Comparison of ENCODE assay signal across 18 cellular contexts in genomic region chr3:59290358-59290757, GRCh38.
"Had no signal": no experiment of that assay in that cellular context is flagged by ENCODE, and none has a peak within 500 bp of the region (broad histone marks: within the 10 kb centered on the region; RNA-seq: fewer than 3 reads in every experiment).

No MANE protein-coding gene starts in this region.

- H3K4me3 ChIP-seq: cardiac muscle cell, coronary artery, prostate gland, sigmoid colon, upper lobe of left lung had no signal

- H3K27me3 Mint-ChIP-seq: activated CD4-positive, alpha-beta memory T cell treated with anti-CD3 and anti-CD28 coated beads, Interleukin-2, amount 10 ng/mL, durations not matched to agents 7 days and 5 days; activated naive CD8-positive, alpha-beta T cell treated with anti-CD3 and anti-CD28 coated beads, Interleukin-2, amount 10 ng/mL, durations not matched to agents 7 days and 5 days had no signal

- ATAC-seq: activated T-cell treated with anti-CD3 and anti-CD28 coated beads, Interleukin-2, amount 50 U/mL, for 72 hours; left cardiac atrium; natural killer cell treated with Interleukin-12 subunit alpha and Interleukin-12 subunit beta and Interleukin-15 and Interleukin-18, amount 100 ng/mL, for 72 hours had no signal

- H3K4me3 Mint-ChIP-seq: activated CD4-positive, alpha-beta memory T cell treated with anti-CD3 and anti-CD28 coated beads, Interleukin-2, amount 10 ng/mL, durations not matched to agents 7 days and 5 days; activated naive CD8-positive, alpha-beta T cell treated with anti-CD3 and anti-CD28 coated beads, Interleukin-2, amount 10 ng/mL, durations not matched to agents 7 days and 5 days; activated T-cell treated with anti-CD3 and anti-CD28 coated beads, Interleukin-2, amount 50 U/mL, for 72 hours; natural killer cell treated with Interleukin-12 subunit alpha and Interleukin-12 subunit beta and Interleukin-15 and Interleukin-18, amount 100 ng/mL, for 72 hours had no signal

- DNase-seq: activated CD4-positive, alpha-beta memory T cell treated with anti-CD3 and anti-CD28 coated beads, Interleukin-2, amount 10 ng/mL, durations not matched to agents 7 days and 5 days; activated CD4-positive, alpha-beta T cell treated with anti-CD3 and anti-CD28 coated beads for 1 hour; activated gamma-delta T cell treated with Interleukin-2 at 50 U/mL for 16 hours; activated naive CD8-positive, alpha-beta T cell treated with anti-CD3 and anti-CD28 coated beads, Interleukin-2, amount 10 ng/mL, durations not matched to agents 7 days and 5 days; activated T-cell treated with anti-CD3 and anti-CD28 coated beads, Interleukin-2, amount 50 U/mL, for 72 hours; aorta; effector memory CD4-positive, alpha-beta T cell; left cardiac atrium; nucleus accumbens; sigmoid colon; stimulated activated CD4-positive, alpha-beta T cell treated with anti-CD3 and anti-CD28 coated beads, Interleukin-2, amount 100 ng/mL, for 48 hours; stimulated activated naive CD4-positive, alpha-beta T cell treated with Interleukin-2 at 50 U/mL for 16 hours; T-helper 9 cell; upper lobe of left lung had no signal

- H3K36me3 ChIP-seq: cardiac muscle cell, prostate gland, sigmoid colon, upper lobe of left lung had no signal

- H3K27me3 ChIP-seq: cardiac muscle cell, sigmoid colon, upper lobe of left lung had no signal

- H3K9me3 ChIP-seq: prostate gland, sigmoid colon, upper lobe of left lung had no signal

- H3K27ac ChIP-seq: cardiac muscle cell, coronary artery, prostate gland, sigmoid colon, upper lobe of left lung had no signal

- H3K27ac Mint-ChIP-seq: activated CD4-positive, alpha-beta memory T cell treated with anti-CD3 and anti-CD28 coated beads, Interleukin-2, amount 10 ng/mL, durations not matched to agents 7 days and 5 days; activated naive CD8-positive, alpha-beta T cell treated with anti-CD3 and anti-CD28 coated beads, Interleukin-2, amount 10 ng/mL, durations not matched to agents 7 days and 5 days; activated T-cell treated with anti-CD3 and anti-CD28 coated beads, Interleukin-2, amount 50 U/mL, for 72 hours; natural killer cell treated with Interleukin-12 subunit alpha and Interleukin-12 subunit beta and Interleukin-15 and Interleukin-18, amount 100 ng/mL, for 72 hours had no signal

- H3K36me3 Mint-ChIP-seq: activated naive CD8-positive, alpha-beta T cell treated with anti-CD3 and anti-CD28 coated beads, Interleukin-2, amount 10 ng/mL, durations not matched to agents 7 days and 5 days had no signal

- H3K4me1 ChIP-seq: prostate gland, sigmoid colon, upper lobe of left lung had no signal
